10 cellular contexts compared by ENCODE assay signal in the genomic region with DNA sequence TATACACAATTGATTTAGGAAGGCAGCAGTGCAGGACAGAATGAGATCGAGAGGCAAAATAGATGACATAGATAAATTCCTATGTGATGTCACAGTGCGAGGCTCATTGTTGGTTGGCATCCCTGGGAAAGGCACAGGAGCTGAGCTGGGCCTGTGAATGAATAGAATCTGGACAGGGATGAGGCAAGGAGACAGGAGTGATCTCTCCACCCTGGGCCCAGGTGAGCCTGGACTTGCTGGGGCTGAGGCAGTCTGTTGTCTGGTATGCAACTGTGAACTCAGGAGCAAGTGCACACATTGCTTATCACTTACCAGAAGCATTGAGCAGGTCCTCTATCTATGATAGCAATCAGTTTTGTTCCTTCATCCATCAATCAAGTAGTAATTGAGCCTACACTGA. TPM values are rescaled to one million over a fixed set of nuclear protein-coding genes. Genes with fewer than 3 reads are reported as not detected.
"Had no signal": no experiment of that assay in that cellular context is flagged by ENCODE, and none has a peak within 500 bp of the region (broad histone marks: within the 10 kb centered on the region; RNA-seq: fewer than 3 reads in every experiment).

No MANE protein-coding gene starts in this region.

- H3K4me1 ChIP-seq: HAP-1 had no signal

- H3K27ac Mint-ChIP-seq: HFFc6 had no signal

- ATAC-seq: HCT116, K562 had no signal

- H3K9me3 Mint-ChIP-seq: HFFc6 had no signal

- DNase-seq: GM23248, GOT3, H7, HFFc6, KG1 had no signal

- H3K4me3 Mint-ChIP-seq: HFFc6 had no signal

- H3K27ac ChIP-seq: GM23248 had no signal

RNA-seq across cellular contexts. Expression of a gene that starts 51.7 kb away (rescaled TPM):
- total RNA-seq: H7, HT-29, IMR-90, K562 had no signal
- polyA plus RNA-seq: K562 had no signal
